In the genomic region with DNA sequence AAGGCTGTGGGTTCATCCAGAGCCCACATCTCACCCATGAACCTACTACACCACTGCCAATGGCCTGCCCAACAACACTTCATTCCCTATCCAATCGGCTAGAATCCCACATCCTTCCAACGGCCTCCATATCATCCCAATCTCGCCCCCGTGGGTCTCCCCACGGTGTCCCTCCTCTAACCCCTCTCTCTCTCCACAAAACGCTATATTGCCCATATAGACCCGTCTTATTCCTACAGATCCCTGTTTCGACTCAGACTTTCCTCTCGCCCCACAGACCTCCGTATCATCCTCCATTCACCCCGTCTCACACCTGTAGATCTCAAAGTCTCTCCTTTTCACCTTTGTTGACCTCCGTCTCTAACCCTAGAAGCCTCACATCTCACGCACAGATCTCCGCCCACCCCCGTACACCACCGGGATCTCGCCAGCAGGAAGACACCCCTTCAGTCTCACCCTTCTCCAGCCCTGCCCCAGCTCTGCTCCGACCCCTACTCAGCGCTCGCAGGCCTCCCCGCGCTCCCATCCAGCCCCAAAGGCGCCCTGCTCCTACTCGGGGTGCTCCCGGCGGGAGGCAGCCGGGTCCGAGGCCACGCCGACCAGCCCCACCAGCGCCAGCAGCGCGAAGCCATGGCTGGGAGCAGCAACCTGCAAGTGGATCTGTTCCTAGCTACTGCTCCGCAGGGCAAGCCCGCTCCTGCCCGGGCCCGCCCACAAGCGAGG, we compare ENCODE assay signal across 8 cellular contexts. TPM values are rescaled to one million over a fixed set of nuclear protein-coding genes. Genes with fewer than 3 reads are reported as not detected.
A peak's percentile ranks its signal among the peaks of the same experiment; 100 is the strongest.
DNase-seq lines count a peak whose midpoint lies in the region; ATAC-seq, FAIRE-seq and TF ChIP-seq lines count a peak whose summit lies in the region.

TSS of gene FDXR (minus strand) at position 682 of the 723 bp plus-strand sequence. CDS start at position 632, 50 bp downstream.

- TF ChIP-seq POLR2A in gastrocnemius medialis (IDR thresholded peaks at IDR 0.05), result peak; percentile 3 to 13

- H3K27me3 ChIP-seq in SU-DHL-6 (ENCODE audit: low read length) (no peaks in the 10 kb centered on the region), gastrocnemius medialis (no peaks in the 10 kb centered on the region)

- peak within 1 kb of the TSS; percentile 64 for H3K27ac ChIP-seq in SU-DHL-6 (ENCODE audit: low read depth, low read length)
- H3K27ac ChIP-seq in gastrocnemius medialis, result peak within 1 kb of the TSS; percentile 86 to 95 (median 93)

- H4K20me1 ChIP-seq in SU-DHL-6 (ENCODE audit: low read depth, low read length), result no peaks in the 10 kb centered on the region

- no peak for FAIRE-seq in urothelium cell line (lab: Jason Lieb, UNC)

- in situ Hi-C loops in gastrocnemius medialis (cut with MboI; ENCODE audit: low sequenced_read_pairs in 4 of 4), result loop anchor here in 3 of 4 donors (5.0 to 25.0 kb wide), 3 partner anchors 125 to 485 kb away; partner anchors contain the start of gene NHERF1 (in 1 of the 3)

- peaks cover 14% of the 10 kb centered on the region in 2 donors for H3K4me1 ChIP-seq in gastrocnemius medialis

- no peaks in the 10 kb centered on the region for H3K79me2 ChIP-seq in SU-DHL-6 (ENCODE audit: insufficient read depth, low read length)

- peak within 1 kb of the TSS; percentile 97 for H3K4me3 ChIP-seq in SU-DHL-6 (ENCODE audit: insufficient read depth, low read length, poor library complexity, severe bottlenecking)
- H3K4me3 ChIP-seq in fibroblast of villous mesenchyme (ENCODE audit: low read depth, low read length), result peak within 1 kb of the TSS; percentile 90
- H3K4me3 ChIP-seq in gastrocnemius medialis, result peak within 1 kb of the TSS; percentile 71 to 83 (median 76)

- ATAC-seq in HG02852 (IDR thresholded peaks at IDR 0.05; ENCODE audit: unreplicated experiment), result peak; percentile 30
- ATAC-seq in gastrocnemius medialis, result peak; percentile 1 to 5

- intact Hi-C loops in gastrocnemius medialis (cut with DNase I; ENCODE audit: low total_unique reads), result loop anchor here (1.0 to 5.0 kb wide), 3 partner anchors 96 to 660 kb away; partner anchors contain the start of genes NAT9, NHERF1 and TTYH2

- H3K36me3 ChIP-seq in SU-DHL-6 (ENCODE audit: low read length), result no peaks in the 10 kb centered on the region
- no peaks in the 10 kb centered on the region for H3K36me3 ChIP-seq in gastrocnemius medialis

- DNase-seq in NCI-H146 treated with DMSO at 0.1 percent for 48 hours (lab: John Stamatoyannopoulos, UW; ENCODE audit: unreplicated experiment) (peak; percentile 35), NCI-H146 (lab: John Stamatoyannopoulos, UW) (no peak), fibroblast of villous mesenchyme (ENCODE audit: low read depth) (no peak), gastrocnemius medialis (no peak), urothelium cell line (ENCODE audit: low spot score) (no peak)
- no peak for DNase-seq in stimulated activated CD4-positive, alpha-beta T cell treated with anti-CD3 and anti-CD28 coated beads, Interleukin-1b, Interleukin-23, amount 100 ng/mL, for 48 hours

- no peaks in the 10 kb centered on the region for H3K9me2 ChIP-seq in SU-DHL-6 (replicated peaks; ENCODE audit: insufficient read depth, low read length)

- H3K9me3 ChIP-seq in SU-DHL-6 (ENCODE audit: insufficient read depth, low read length) (no peaks in the 10 kb centered on the region), gastrocnemius medialis (no peaks in the 10 kb centered on the region)

- no peak for TF ChIP-seq CTCF in SU-DHL-6 (IDR thresholded peaks at IDR 0.05; ENCODE audit: insufficient read depth, low read length, poor library complexity, severe bottlenecking)
- TF ChIP-seq CTCF in fibroblast of villous mesenchyme (IDR thresholded peaks at IDR 0.05; ENCODE audit: insufficient read depth, low read depth, low read length), result no peak
- TF ChIP-seq CTCF in gastrocnemius medialis (IDR thresholded peaks at IDR 0.05 in 4 of 5, conservative IDR thresholded peaks at IDR 0.05 in 1 of 5), result no peak

- H3F3A ChIP-seq in SU-DHL-6 (ENCODE audit: insufficient read depth), result no peaks in the 10 kb centered on the region; the same call in 1 of the 2 replicates

- H3K9ac ChIP-seq in SU-DHL-6 (ENCODE audit: low read length), result peak within 1 kb of the TSS; percentile 88

- peak within 1 kb of the TSS; percentile 94 for H3K4me2 ChIP-seq in SU-DHL-6 (ENCODE audit: low read depth, low read length, poor library complexity, severe bottlenecking)

- peak within 1 kb of the TSS; percentile 95 for H2AFZ ChIP-seq in SU-DHL-6 (ENCODE audit: low read depth, low read length, severe bottlenecking)

RNA-seq across cellular contexts. Expression of gene FDXR, which starts in this region (rescaled TPM):
- total RNA-seq in fibroblast of villous mesenchyme (19.6 and 20.7 TPM in 2 replicates), gastrocnemius medialis (1 to 10 TPM; 2.1 to 6.0 (median 3.2) TPM)
